ENCODE assay signal across 8 cellular contexts in genomic region chr11:111541209-111542061, GRCh38. TPM values are rescaled to one million over a fixed set of nuclear protein-coding genes. Genes with fewer than 3 reads are reported as not detected.
DNase-seq lines count a peak whose midpoint lies in the region; ATAC-seq, FAIRE-seq and TF ChIP-seq lines count a peak whose summit lies in the region.

No MANE protein-coding gene starts in this region.

- no peak for FAIRE-seq in H1 (lab: Jason Lieb, UNC)

- H2BK120ac ChIP-seq in H1 (replicated peaks; ENCODE audit: low read depth, low read length) = no peak overlapping the region

- H2BK15ac ChIP-seq in H1 (ENCODE audit: low read length) = no peak overlapping the region

- ATAC-seq in GM21360 (IDR thresholded peaks at IDR 0.05; ENCODE audit: unreplicated experiment) = no peak

- TF ChIP-seq CTCF in H1 (IDR thresholded peaks at IDR 0.05; ENCODE audit: control extremely low read depth in 1 of 3, insufficient read depth in 1 of 3, low read depth in 1 of 3, low read length in 3 of 3) (no peak), MM.1S (IDR thresholded peaks at IDR 0.05; ENCODE audit: low read length) (no peak)

- H3K27me3 ChIP-seq in SJCRH30 = no peaks in the 10 kb centered on the region
- H3K27me3 ChIP-seq in H1 (replicated peaks in 1 of 4; ENCODE audit: control insufficient read depth in 3 of 4, extremely low read depth in 1 of 4, insufficient read depth in 3 of 4, low read length in 3 of 4) = peaks cover 9 to 43% (median 37%) of the 10 kb centered on the region in 4 experiments
- H3K27me3 ChIP-seq in thymus (ENCODE audit: control insufficient read depth, insufficient read depth) = peaks cover 33% of the 10 kb centered on the region
- H3K27me3 ChIP-seq in MM.1S (replicated peaks; ENCODE audit: insufficient read depth, low read length) = no peaks in the 10 kb centered on the region

- TF ChIP-seq POLR2A in H1 (IDR thresholded peaks at IDR 0.05; ENCODE audit: control extremely low read depth in 1 of 2, low read depth in 2 of 2, low read length in 2 of 2) = no peak

- H3K4me1 ChIP-seq in SJCRH30 (no peaks in the 10 kb centered on the region), H1 (replicated peaks in 1 of 4; ENCODE audit: control insufficient read depth in 3 of 4, insufficient read depth in 4 of 4, low read length in 3 of 4) (peaks cover 0 to 8% (median 6%) of the 10 kb centered on the region in 4 experiments; a peak in 6 of 7 replicates), thymus (ENCODE audit: control insufficient read depth, insufficient read depth, low read length) (peaks cover 6% of the 10 kb centered on the region), MM.1S (ENCODE audit: low read length) (peaks cover 28% of the 10 kb centered on the region)

- no peak overlapping the region; the same call in 1 of the 2 replicates for H3K27ac ChIP-seq in SJCRH30
- no peak overlapping the region for H3K27ac ChIP-seq in H1 (ENCODE audit: low read depth, low read length)
- peak overlapping the region; percentile 84 for H3K27ac ChIP-seq in thymus (ENCODE audit: low read depth)
- no peak overlapping the region for H3K27ac ChIP-seq in MM.1S (ENCODE audit: low read length)

- no peaks in the 10 kb centered on the region for H3K79me2 ChIP-seq in H1 (ENCODE audit: control insufficient read depth in 1 of 2, insufficient read depth in 2 of 2, low read length in 2 of 2)
- no peaks in the 10 kb centered on the region for H3K79me2 ChIP-seq in MM.1S (ENCODE audit: low read length)

- no peak overlapping the region for H3K14ac ChIP-seq in H1 (ENCODE audit: insufficient read length)

- H3K4me3 ChIP-seq in SJCRH30 (peak overlapping the region; percentile 45), H1 (ENCODE audit: extremely low read depth in 1 of 4, insufficient read depth in 2 of 4, low read depth in 3 of 4, low read length in 4 of 4) (peak overlapping the region; percentile 55 to 76 (median 60)), thymus (ENCODE audit: low read length) (peak overlapping the region; percentile 53), MM.1S (ENCODE audit: low read length) (no peak overlapping the region)

- peak overlapping the region; percentile 74 for H4K8ac ChIP-seq in H1 (ENCODE audit: extremely low read depth, insufficient read depth, low read length)

- no peak overlapping the region for H3K4ac ChIP-seq in H1 (replicated peaks; ENCODE audit: insufficient read length, low read depth, low read length)

- no peak overlapping the region for H3K23ac ChIP-seq in H1 (ENCODE audit: insufficient read length)

- peak overlapping the region; percentile 23; the same call in 1 of the 2 replicates for H2BK12ac ChIP-seq in H1 (ENCODE audit: low read depth, low read length)

- no peaks in the 10 kb centered on the region for H4K20me1 ChIP-seq in H1 (replicated peaks in 1 of 2; ENCODE audit: control insufficient read depth in 1 of 2, insufficient read depth in 2 of 2, low read length in 2 of 2)
- no peaks in the 10 kb centered on the region for H4K20me1 ChIP-seq in MM.1S (ENCODE audit: insufficient read depth, low read length)

- no peak for TF ChIP-seq EP300 in H1 (IDR thresholded peaks at IDR 0.05; ENCODE audit: borderline replicate concordance in 1 of 2, low read depth in 2 of 2, low read length in 2 of 2)

- H2AFZ ChIP-seq in H1 (ENCODE audit: low read length) (peak overlapping the region; percentile 92; the same call in 1 of the 2 replicates), MM.1S (ENCODE audit: low read length) (no peak overlapping the region)

- CTCF ChIA-PET in H1 (lab: Charles Lee; ENCODE audit: partially characterized antibody) = interaction anchor here (0.7 to 1.9 kb wide), 8 partner anchors 9 to 87 kb away, joined by 3 to 6 read pairs (median 4); partner anchors contain the start of gene HOATZ

- POLR2A ChIA-PET in H1 (lab: Charles Lee; ENCODE audit: partially characterized antibody) = interaction anchor here (0.9 to 2.0 kb wide), 5 partner anchors 9 to 87 kb away, joined by 3 to 5 read pairs (median 3); partner anchors contain the start of gene BTG4

- H3K79me1 ChIP-seq in H1 (ENCODE audit: low read depth, low read length) = no peaks in the 10 kb centered on the region

- H2BK5ac ChIP-seq in H1 (ENCODE audit: low read depth, low read length) = 0 out of 2 replicates have a peak overlapping the region, but pooled peaks have one; percentile 3

- H3K18ac ChIP-seq in H1 (ENCODE audit: extremely low read depth, low read length) = no peak overlapping the region

- TF ChIP-seq RAD21 in H1 (IDR thresholded peaks at IDR 0.05 in 1 of 2, conservative IDR thresholded peaks at IDR 0.05 in 1 of 2; ENCODE audit: low read depth in 2 of 2, low read length in 2 of 2) = no peak

- peaks cover 8% of the 10 kb centered on the region for H3F3A ChIP-seq in MM.1S (ENCODE audit: insufficient read depth, low read length)

- no peak overlapping the region; the same call in 1 of the 2 replicates for H2AK5ac ChIP-seq in H1 (ENCODE audit: low read depth, low read length)

- H4K5ac ChIP-seq in H1 (ENCODE audit: insufficient read length, low read depth, low read length) = no peak overlapping the region

- H3K56ac ChIP-seq in H1 (replicated peaks; ENCODE audit: insufficient read length, low read depth, low read length) = no peak overlapping the region

- no peaks in the 10 kb centered on the region for H3K9me3 ChIP-seq in SJCRH30 (replicated peaks)
- H3K9me3 ChIP-seq in H1 (ENCODE audit: insufficient read depth in 2 of 2, low read depth in 1 of 2, low read length in 1 of 2) = peaks cover 0 to 3% of the 10 kb centered on the region in 2 experiments; a peak in 1 of 4 replicates
- no peaks in the 10 kb centered on the region for H3K9me3 ChIP-seq in thymus (ENCODE audit: control insufficient read depth)
- H3K9me3 ChIP-seq in MM.1S (replicated peaks; ENCODE audit: insufficient read depth, low read length) = no peaks in the 10 kb centered on the region

- H3K36me3 ChIP-seq in SJCRH30 = no peaks in the 10 kb centered on the region
- H3K36me3 ChIP-seq in H1 (ENCODE audit: control insufficient read depth in 2 of 4, insufficient read depth in 4 of 4, low read length in 3 of 4) = no peaks in the 10 kb centered on the region; a peak in 1 of 8 replicates
- H3K36me3 ChIP-seq in thymus (ENCODE audit: control insufficient read depth, insufficient read depth) = no peaks in the 10 kb centered on the region
- no peaks in the 10 kb centered on the region for H3K36me3 ChIP-seq in MM.1S (replicated peaks; ENCODE audit: insufficient read depth, low read length)

- H3K23me2 ChIP-seq in H1 (ENCODE audit: low read depth, low read length) = peaks cover 12% of the 10 kb centered on the region; the same call in 1 of the 2 replicates

- H3K9me2 ChIP-seq in MM.1S (replicated peaks; ENCODE audit: insufficient read depth, low read length) = no peaks in the 10 kb centered on the region

- WGBS in H1 (ENCODE audit: extremely low coverage in 1 of 2, insufficient coverage in 1 of 2, insufficient read length in 1 of 2, insufficient replicate concordance in 2 of 2, low coverage in 1 of 2, low lambda C conversion rate in 2 of 2, missing lambda C conversion rate in 1 of 2), 2 experiments = 9% methylated on average over 39 of the region's 42 CpGs; no CpG with 5 or more reads in 1 of the 2 experiments
- WGBS in thymus = 6% methylated on average over 42 of the region's 42 CpGs

- no peak overlapping the region for H4K91ac ChIP-seq in H1 (replicated peaks; ENCODE audit: insufficient read length, low read length)

- no peak overlapping the region for H2BK20ac ChIP-seq in H1 (ENCODE audit: low read length)

- H3K4me2 ChIP-seq in H1 (ENCODE audit: insufficient read depth in 1 of 2, low read depth in 2 of 2, low read length in 2 of 2) (peak overlapping the region; percentile 95 to 97), MM.1S (ENCODE audit: low read depth, low read length) (no peak overlapping the region)

- peak; percentile 82 for DNase-seq in Daoy (ENCODE audit: low read depth)
- DNase-seq in SJCRH30 = peak in 1 of 2 experiments; percentile 18
- DNase-seq in H1 (ENCODE audit: low read depth in 1 of 2, low spot score in 2 of 2) = peak in 1 of 2 experiments; percentile 67
- DNase-seq in lung microvascular endothelial cell (ENCODE audit: low read depth in 2 of 2) = peak; percentile 50 to 89
- no peak for DNase-seq in MM.1S
- DNase-seq in NCI-H2081 (lab: John Stamatoyannopoulos, UW) = no peak

- H3K9ac ChIP-seq in H1 (replicated peaks in 1 of 4; ENCODE audit: extremely low read depth in 1 of 4, low read depth in 3 of 4, low read length in 3 of 4) (peak overlapping the region in 1 of 4 experiments; percentile 45; a peak in 1 of 7 replicates), MM.1S (ENCODE audit: low read length) (no peak overlapping the region)

RNA-seq across cellular contexts. Expression of gene LAYN, which starts 0.9 kb away (rescaled TPM):
- total RNA-seq in Daoy (2014; rRNA removed; shearing (Covaris generic)) = 19.3 and 25.9 TPM in 2 replicates
- total RNA-seq in SJCRH30 (2014; rRNA removed; shearing (Covaris generic)) = 0.67 and 0.86 TPM in 2 replicates
- total RNA-seq in H1 (2021; fragmentation: NEBNext Ultra II Directional; extraction: Animal tissue kit (Norgen Biotek cat#: 25700)) = 7.7 and 9.3 TPM in 2 replicates
- polyA plus RNA-seq in H1 (2011; rRNA removed) (4.2 and 4.5 TPM in 2 replicates), thymus (30.9 TPM)
- 8.5 TPM for polyA plus RNA-seq in H1 (2011; cell fraction: cytosol; rRNA removed)
- 4.2 TPM for polyA plus RNA-seq in H1 (2011; cell fraction: nucleus; rRNA removed)
- 4.0 to 5.4 TPM (median 4.5 TPM) in 4 replicates for polyA plus RNA-seq in H1 (2012, experiment 1 of 2)
- 4.8 TPM for polyA plus RNA-seq in H1 (2012, experiment 2 of 2)
- 3.9 TPM for polyA plus RNA-seq in H1 (2013, experiment 1 of 2)
- 4.3 TPM for polyA plus RNA-seq in H1 (2013, experiment 2 of 2)
- 6.5 TPM in 2 replicates for polyA minus RNA-seq in H1 (2011; rRNA and poly(A)+ RNA removed)
- 3.4 TPM for polyA minus RNA-seq in H1 (2011; cell fraction: cytosol; rRNA and poly(A)+ RNA removed)
- 10.3 TPM for polyA minus RNA-seq in H1 (2011; cell fraction: nucleus; rRNA and poly(A)+ RNA removed)
- total RNA-seq in lung microvascular endothelial cell = 75.2 and 143 TPM in 2 replicates

RNA-seq across cellular contexts. Expression of gene HOATZ, which starts 26.9 kb away (rescaled TPM):
- not detected in 2 replicates for total RNA-seq in Daoy (2014; rRNA removed; shearing (Covaris generic))
- total RNA-seq in SJCRH30 (2014; rRNA removed; shearing (Covaris generic)) = not detected in 2 replicates
- not detected in 2 replicates for total RNA-seq in H1 (2021; fragmentation: NEBNext Ultra II Directional; extraction: Animal tissue kit (Norgen Biotek cat#: 25700))
- polyA plus RNA-seq in H1 (2011; rRNA removed) (not detected in 2 replicates), thymus (1.2 TPM)
- not detected for polyA plus RNA-seq in H1 (2011; cell fraction: cytosol; rRNA removed)
- polyA plus RNA-seq in H1 (2011; cell fraction: nucleus; rRNA removed) = not detected
- polyA plus RNA-seq in H1 (2012, experiment 1 of 2) = not detected in 4 replicates
- polyA plus RNA-seq in H1 (2012, experiment 2 of 2) = not detected
- not detected for polyA plus RNA-seq in H1 (2013, experiment 1 of 2)
- not detected for polyA plus RNA-seq in H1 (2013, experiment 2 of 2)
- not detected in 2 replicates for polyA minus RNA-seq in H1 (2011; rRNA and poly(A)+ RNA removed)
- not detected for polyA minus RNA-seq in H1 (2011; cell fraction: cytosol; rRNA and poly(A)+ RNA removed)
- not detected for polyA minus RNA-seq in H1 (2011; cell fraction: nucleus; rRNA and poly(A)+ RNA removed)
- not detected in 2 replicates for total RNA-seq in lung microvascular endothelial cell

RNA-seq across cellular contexts. Expression of gene BTG4, which starts 29.2 kb away (rescaled TPM):
- total RNA-seq in Daoy (2014; rRNA removed; shearing (Covaris generic)) = not detected in 2 replicates
- not detected in 2 replicates for total RNA-seq in SJCRH30 (2014; rRNA removed; shearing (Covaris generic))
- total RNA-seq in H1 (2021; fragmentation: NEBNext Ultra II Directional; extraction: Animal tissue kit (Norgen Biotek cat#: 25700)) = not detected in 2 replicates
- polyA plus RNA-seq in H1 (2011; rRNA removed) (0.06 TPM in 1 of 2 replicates, not detected in the other), thymus (0.25 TPM)
- not detected for polyA plus RNA-seq in H1 (2011; cell fraction: cytosol; rRNA removed)
- 0.10 TPM for polyA plus RNA-seq in H1 (2011; cell fraction: nucleus; rRNA removed)
- not detected in 4 replicates for polyA plus RNA-seq in H1 (2012, experiment 1 of 2)
- polyA plus RNA-seq in H1 (2012, experiment 2 of 2) = not detected
- not detected for polyA plus RNA-seq in H1 (2013, experiment 1 of 2)
- 0.09 TPM for polyA plus RNA-seq in H1 (2013, experiment 2 of 2)
- polyA minus RNA-seq in H1 (2011; rRNA and poly(A)+ RNA removed) = not detected in 2 replicates
- not detected for polyA minus RNA-seq in H1 (2011; cell fraction: cytosol; rRNA and poly(A)+ RNA removed)
- not detected for polyA minus RNA-seq in H1 (2011; cell fraction: nucleus; rRNA and poly(A)+ RNA removed)
- total RNA-seq in lung microvascular endothelial cell = not detected in 2 replicates

Comparison
In these comparisons a context has a peak if more than half of its experiments do, and no peak if none do; other contexts are left out.
1. DNase-seq: peak in Daoy (single experiment) and lung microvascular endothelial cell (2 of 2); none in MM.1S (single experiment) and NCI-H2081 (0 of 2).